Comparison of ENCODE assay signal across 20 cellular contexts in genomic region chr2:2041256-2041824, GRCh38.
"Had no signal": no experiment of that assay in that cellular context is flagged by ENCODE, and none has a peak within 500 bp of the region (broad histone marks: within the 10 kb centered on the region; RNA-seq: fewer than 3 reads in every experiment).

No MANE protein-coding gene starts in this region.

- H2AFZ ChIP-seq: parathyroid adenoma had no signal

- FAIRE-seq: endometrium, keratinocyte, urothelium cell line had no signal

- ATAC-seq: effector memory CD8-positive, alpha-beta T cell; gastrocnemius medialis; natural killer cell; stimulated activated effector memory CD8-positive, alpha-beta T cell treated with anti-CD3 and anti-CD28 coated beads, Interleukin-12 subunit alpha, Interleukin-12 subunit beta, amount 100 ng/mL, for 72 hours; stimulated activated naive CD8-positive, alpha-beta T cell treated with anti-CD3 and anti-CD28 coated beads, Interleukin-15, Interleukin-2, amounts not matched to agents 100 U/mL and 50 U/mL, for 24 hours had no signal

- H3K4me3 ChIP-seq: gastrocnemius medialis, lung, sigmoid colon, thoracic aorta, tibial nerve, upper lobe of left lung had no signal

- H3K27ac ChIP-seq: gastrocnemius medialis, parathyroid adenoma, sigmoid colon, thoracic aorta, tibial nerve, upper lobe of left lung had no signal

- DNase-seq: cortex of kidney; effector memory CD8-positive, alpha-beta T cell; erythroblast; gastrocnemius medialis; head of caudate nucleus; natural killer cell; occipital lobe; sigmoid colon; stimulated activated CD4-positive, alpha-beta T cell treated with anti-CD3 and anti-CD28 coated beads, Interleukin-2, amount 100 ng/mL, for 24 hours; stimulated activated CD4-positive, alpha-beta T cell treated with anti-CD3 and anti-CD28 coated beads, Interleukin-4, amount 100 ng/mL, for 24 hours; stimulated activated naive CD8-positive, alpha-beta T cell treated with anti-CD3 and anti-CD28 coated beads, Interleukin-15, Interleukin-2, amounts not matched to agents 100 U/mL and 50 U/mL, for 24 hours; upper lobe of left lung had no signal

- H3K27me3 ChIP-seq: gastrocnemius medialis, sigmoid colon, tibial nerve, upper lobe of left lung had no signal

- H3K9me3 ChIP-seq: gastrocnemius medialis, sigmoid colon, thoracic aorta, tibial nerve, upper lobe of left lung had no signal

- H3K36me3 ChIP-seq: gastrocnemius medialis, sigmoid colon, thoracic aorta, tibial nerve, upper lobe of left lung had no signal

- H3K9ac ChIP-seq: parathyroid adenoma had no signal

- H3K79me2 ChIP-seq: parathyroid adenoma had no signal

- H3K4me1 ChIP-seq: gastrocnemius medialis, parathyroid adenoma, sigmoid colon, upper lobe of left lung had no signal
